18 cellular contexts compared by ENCODE assay signal in genomic region chr9:69444791-69445190, GRCh38.
DNase-seq lines count a peak whose midpoint lies in the region; ATAC-seq and TF ChIP-seq lines count a peak whose summit lies in the region.
"Had no signal": no experiment of that assay in that cellular context is flagged by ENCODE, and none has a peak within 500 bp of the region (broad histone marks: within the 10 kb centered on the region; RNA-seq: fewer than 3 reads in every experiment).

No MANE protein-coding gene starts in this region.

- H3K4ac ChIP-seq in mesenchymal stem cell (ENCODE audit: low read depth in 1 of 2, low read length in 2 of 2): no peak overlapping the region

- CTCF ChIA-PET in activated CD4-positive, alpha-beta memory T cell treated with anti-CD3 and anti-CD28 coated beads, Interleukin-2, amount 10 ng/mL, durations not matched to agents 7 days and 5 days (lab: Charles Lee): no interaction called here
- CTCF ChIA-PET in Calu3 (lab: Charles Lee): no interaction called here

- H3K36me3 ChIP-seq in SJCRH30 (no peaks in the 10 kb centered on the region), mesenchymal stem cell (ENCODE audit: control insufficient read depth in 1 of 2, insufficient read depth in 2 of 2, low read depth in 1 of 2, low read length in 2 of 2) (peaks cover 11 to 15% of the 10 kb centered on the region in 2 experiments), upper lobe of right lung (no peaks in the 10 kb centered on the region)

- POLR2A ChIA-PET in activated CD4-positive, alpha-beta memory T cell treated with anti-CD3 and anti-CD28 coated beads, Interleukin-2, amount 10 ng/mL, durations not matched to agents 7 days and 5 days (lab: Charles Lee): no interaction called here

- no peak overlapping the region for H3K18ac ChIP-seq in mesenchymal stem cell (ENCODE audit: low read depth in 1 of 2, low read length in 2 of 2)

- H2AFZ ChIP-seq in mesenchymal stem cell (ENCODE audit: low read depth, low read length): no peak overlapping the region

- no peak overlapping the region for H2BK120ac ChIP-seq in mesenchymal stem cell (ENCODE audit: low read depth, low read length)

- H3K9me3 ChIP-seq in SJCRH30 (replicated peaks) (no peaks in the 10 kb centered on the region), mesenchymal stem cell (ENCODE audit: control insufficient read depth, low read length) (no peaks in the 10 kb centered on the region), upper lobe of right lung (no peaks in the 10 kb centered on the region)
- H3K9me3 ChIP-seq: A549 had no signal

- H3K23ac ChIP-seq in mesenchymal stem cell (ENCODE audit: low read length in 2 of 2): no peak overlapping the region

- peak overlapping the region; percentile 51 for H2AK5ac ChIP-seq in mesenchymal stem cell (ENCODE audit: low read length, severe bottlenecking)

- no peaks in the 10 kb centered on the region for H3K27me3 ChIP-seq in SJCRH30
- H3K27me3 ChIP-seq in mesenchymal stem cell (ENCODE audit: control insufficient read depth in 1 of 2, insufficient read depth in 1 of 2, low read length in 2 of 2): peaks cover 0 to 3% of the 10 kb centered on the region in 2 experiments
- H3K27me3 ChIP-seq in upper lobe of right lung: no peaks in the 10 kb centered on the region
- H3K27me3 ChIP-seq: BLaER1 had no signal

- no peak overlapping the region for H4K91ac ChIP-seq in mesenchymal stem cell (ENCODE audit: low read length)

- no peak overlapping the region for H3K4me3 Mint-ChIP-seq in activated CD4-positive, alpha-beta memory T cell treated with anti-CD3 and anti-CD28 coated beads, Interleukin-2, amount 10 ng/mL, durations not matched to agents 7 days and 5 days
- no peak overlapping the region for H3K4me3 Mint-ChIP-seq in Calu3 (ENCODE audit: low read depth, unreplicated experiment)
- H3K4me3 Mint-ChIP-seq: CD14-positive monocyte; CD4-positive, alpha-beta memory T cell; HFFc6 had no signal

- no peak overlapping the region for H3K9ac ChIP-seq in mesenchymal stem cell (ENCODE audit: low read length)
- H3K9ac ChIP-seq: BLaER1 had no signal

- H3K4me1 Mint-ChIP-seq in activated CD4-positive, alpha-beta memory T cell treated with anti-CD3 and anti-CD28 coated beads, Interleukin-2, amount 10 ng/mL, durations not matched to agents 7 days and 5 days: no peaks in the 10 kb centered on the region
- H3K4me1 Mint-ChIP-seq in Calu3 (ENCODE audit: low read depth, unreplicated experiment): peaks cover 8% of the 10 kb centered on the region
- H3K4me1 Mint-ChIP-seq: CD14-positive monocyte had no signal

- H3K27ac Mint-ChIP-seq in activated CD4-positive, alpha-beta memory T cell treated with anti-CD3 and anti-CD28 coated beads, Interleukin-2, amount 10 ng/mL, durations not matched to agents 7 days and 5 days: no peak overlapping the region
- no peak overlapping the region for H3K27ac Mint-ChIP-seq in Calu3 (ENCODE audit: unreplicated experiment)
- H3K27ac Mint-ChIP-seq: HFFc6 had no signal

- no peaks in the 10 kb centered on the region for H3K27me3 Mint-ChIP-seq in activated CD4-positive, alpha-beta memory T cell treated with anti-CD3 and anti-CD28 coated beads, Interleukin-2, amount 10 ng/mL, durations not matched to agents 7 days and 5 days
- H3K27me3 Mint-ChIP-seq in Calu3 (ENCODE audit: unreplicated experiment): no peaks in the 10 kb centered on the region

- intact Hi-C loops in upper lobe of right lung (cut with DNase I) (no loop called here), Calu3 (cut with micrococcal nuclease; ENCODE audit: unreplicated experiment) (no loop called here)

- TF ChIP-seq CTCF in upper lobe of right lung (IDR thresholded peaks at IDR 0.05): no peak
- no peak for TF ChIP-seq CTCF in Calu3 (IDR thresholded peaks at IDR 0.05; ENCODE audit: unreplicated experiment)

- H3K4me1 ChIP-seq in SJCRH30: peaks cover 44% of the 10 kb centered on the region
- H3K4me1 ChIP-seq in mesenchymal stem cell (ENCODE audit: control insufficient read depth, insufficient read depth, low read depth, low read length): peaks cover 20% of the 10 kb centered on the region
- no peaks in the 10 kb centered on the region for H3K4me1 ChIP-seq in upper lobe of right lung
- H3K4me1 ChIP-seq: A549 had no signal

- 100% methylated on average over 1 of the region's 4 CpGs for WGBS in mesenchymal stem cell

- DNase-seq in SJCRH30 (peak; percentile 53 to 79), astrocyte of the hippocampus (ENCODE audit: low read depth, low spot score) (peak; percentile 69), mesenchymal stem cell (no peak), upper lobe of right lung (peak; percentile 4), Calu3 (no peak)
- DNase-seq in activated CD4-positive, alpha-beta memory T cell treated with anti-CD3 and anti-CD28 coated beads, Interleukin-2, amount 10 ng/mL, durations not matched to agents 7 days and 5 days: no peak
- DNase-seq: CD4-positive, alpha-beta memory T cell; DMS79 treated with DMSO at 0.1 percent for 48 hours; GOT3; H7 had no signal

- H3K4me2 ChIP-seq in mesenchymal stem cell (ENCODE audit: low read length, poor library complexity, severe bottlenecking): no peak overlapping the region
- H3K4me2 ChIP-seq: A549, BLaER1 had no signal

- H3K36me3 Mint-ChIP-seq in activated CD4-positive, alpha-beta memory T cell treated with anti-CD3 and anti-CD28 coated beads, Interleukin-2, amount 10 ng/mL, durations not matched to agents 7 days and 5 days (ENCODE audit: low read depth): no peaks in the 10 kb centered on the region
- peaks cover 4% of the 10 kb centered on the region for H3K36me3 Mint-ChIP-seq in Calu3 (ENCODE audit: insufficient read depth, unreplicated experiment)
- H3K36me3 Mint-ChIP-seq: CD14-positive monocyte had no signal

- no peak overlapping the region for H2BK5ac ChIP-seq in mesenchymal stem cell (ENCODE audit: low read depth, low read length, poor library complexity, severe bottlenecking)

- H3K27ac ChIP-seq in SJCRH30 (peak overlapping the region; percentile 61), mesenchymal stem cell (ENCODE audit: low read length, poor library complexity, severe bottlenecking) (no peak overlapping the region), upper lobe of right lung (no peak overlapping the region)
- H3K27ac ChIP-seq: A549, BLaER1, HL-60 had no signal

- ATAC-seq in upper lobe of right lung (no peak), GM19395 (IDR thresholded peaks at IDR 0.05; ENCODE audit: unreplicated experiment) (no peak), GM21529 (IDR thresholded peaks at IDR 0.05; ENCODE audit: unreplicated experiment) (no peak)
- ATAC-seq: A549, HCT116 had no signal

- no TSS peak for BruUV-seq in Calu3 (replicated peaks; lab: Mats Ljungman, UMichigan)

- no peak overlapping the region for H3K14ac ChIP-seq in mesenchymal stem cell (ENCODE audit: low read length in 2 of 2)

- H3K9me3 Mint-ChIP-seq in activated CD4-positive, alpha-beta memory T cell treated with anti-CD3 and anti-CD28 coated beads, Interleukin-2, amount 10 ng/mL, durations not matched to agents 7 days and 5 days: no peaks in the 10 kb centered on the region
- no peaks in the 10 kb centered on the region for H3K9me3 Mint-ChIP-seq in Calu3 (ENCODE audit: low read depth, unreplicated experiment)
- H3K9me3 Mint-ChIP-seq: HFFc6 had no signal

- H3K4me3 ChIP-seq in SJCRH30: no peak overlapping the region
- no peak overlapping the region for H3K4me3 ChIP-seq in mesenchymal stem cell (ENCODE audit: insufficient read depth in 1 of 2, low read depth in 1 of 2, low read length in 2 of 2)
- no peak overlapping the region for H3K4me3 ChIP-seq in upper lobe of right lung
- H3K4me3 ChIP-seq: A549, BLaER1 had no signal

- no peak overlapping the region for H4K8ac ChIP-seq in mesenchymal stem cell (ENCODE audit: low read length)

- H3K79me1 ChIP-seq in mesenchymal stem cell (replicated peaks; ENCODE audit: low read length, poor library complexity, severe bottlenecking): no peaks in the 10 kb centered on the region

- no peak overlapping the region for H2BK12ac ChIP-seq in mesenchymal stem cell (ENCODE audit: low read length in 2 of 2)

- H2BK15ac ChIP-seq in mesenchymal stem cell (ENCODE audit: low read depth, poor library complexity, severe bottlenecking): no peak overlapping the region

Comparison
In these comparisons a context has a peak if more than half of its experiments do, and no peak if none do; other contexts are left out.
1. DNase-seq: peak in SJCRH30 (2 of 2), astrocyte of the hippocampus (single experiment) and upper lobe of right lung (single experiment); none in mesenchymal stem cell (single experiment), activated CD4-positive, alpha-beta memory T cell treated with anti-CD3 and anti-CD28 coated beads, Interleukin-2, amount 10 ng/mL, durations not matched to agents 7 days and 5 days (single experiment) and Calu3 (single experiment).